In the genomic region with DNA sequence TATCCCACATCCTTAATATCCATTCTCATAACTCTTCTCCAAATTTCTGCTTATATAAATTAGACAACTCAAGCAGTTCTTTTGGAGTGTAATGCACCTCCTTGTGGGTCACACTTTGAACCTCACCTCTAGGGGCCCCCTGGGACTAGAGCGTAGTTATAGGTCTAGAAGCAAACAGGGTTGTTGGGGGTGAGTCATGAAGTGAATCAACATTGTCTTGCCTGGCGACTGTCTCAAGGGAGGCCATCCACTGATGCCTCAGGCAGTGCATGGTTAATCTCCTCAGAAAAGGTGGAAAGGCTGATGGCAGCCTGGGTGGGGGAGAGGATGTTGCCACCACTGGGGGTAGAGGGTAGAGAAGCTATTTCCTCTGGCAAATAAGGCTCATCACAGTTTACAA, we compare ENCODE assay signal across 16 cellular contexts.
DNase-seq lines count a peak whose midpoint lies in the region; ATAC-seq and TF ChIP-seq lines count a peak whose summit lies in the region.
"Had no signal": no experiment of that assay in that cellular context is flagged by ENCODE, and none has a peak within 500 bp of the region (broad histone marks: within the 10 kb centered on the region; RNA-seq: fewer than 3 reads in every experiment).

No MANE protein-coding gene starts in this region.

- H2AK5ac ChIP-seq in H9 (ENCODE audit: insufficient read length, low read length) = no peak overlapping the region

- H3K79me2 ChIP-seq in H9 (ENCODE audit: insufficient read depth, low read length) = no peaks in the 10 kb centered on the region

- no peak overlapping the region; a peak in 1 of 7 replicates for H3K27ac Mint-ChIP-seq in H9
- H3K27ac Mint-ChIP-seq: activated naive CD4-positive, alpha-beta T cell treated with anti-CD3 and anti-CD28 coated beads, Interleukin-2, amount 50 U/mL, for 24 hours had no signal

- H3K9me3 Mint-ChIP-seq in H9 = no peaks in the 10 kb centered on the region
- H3K9me3 Mint-ChIP-seq: activated naive CD4-positive, alpha-beta T cell treated with anti-CD3 and anti-CD28 coated beads, Interleukin-2, amount 50 U/mL, for 24 hours had no signal

- peaks cover 0 to 6% of the 10 kb centered on the region in 2 experiments; a peak in 1 of 4 replicates for H3K4me1 Mint-ChIP-seq in H9
- H3K4me1 Mint-ChIP-seq: activated naive CD4-positive, alpha-beta T cell treated with anti-CD3 and anti-CD28 coated beads, Interleukin-2, amount 50 U/mL, for 24 hours had no signal

- H4K91ac ChIP-seq in H9 (ENCODE audit: insufficient read length, low read depth, low read length) = no peak overlapping the region

- no peak overlapping the region for H2BK5ac ChIP-seq in H9 (ENCODE audit: insufficient read length, low read length)

- H3K4me2 ChIP-seq in H9 (ENCODE audit: insufficient read depth, insufficient read length, low read length) = no peak overlapping the region

- ATAC-seq in GM21423 (IDR thresholded peaks at IDR 0.05; ENCODE audit: unreplicated experiment) (no peak), GM21825 (IDR thresholded peaks at IDR 0.05; ENCODE audit: unreplicated experiment) (no peak)
- ATAC-seq: right cardiac atrium had no signal

- no peak overlapping the region for H2BK12ac ChIP-seq in H9 (ENCODE audit: insufficient read length, low read depth, low read length)

- TF ChIP-seq CTCF in H9 (conservative IDR thresholded peaks at IDR 0.05) (no peak), thyroid gland (IDR thresholded peaks at IDR 0.05) (no peak)

- H3K18ac ChIP-seq in H9 (ENCODE audit: insufficient read length, low read depth, low read length) = no peak overlapping the region

- H3K56ac ChIP-seq in H9 (ENCODE audit: insufficient read length, low read depth, low read length) = no peak overlapping the region

- no peak overlapping the region for H3K14ac ChIP-seq in H9 (ENCODE audit: insufficient read depth, low read length)

- no peaks in the 10 kb centered on the region for H4K20me1 ChIP-seq in H9 (ENCODE audit: control insufficient read depth, insufficient read depth, insufficient read length)

- H3K9me3 ChIP-seq in H9 (ENCODE audit: control insufficient read depth, low read depth, low read length) (no peaks in the 10 kb centered on the region), SJSA1 (replicated peaks) (no peaks in the 10 kb centered on the region), thyroid gland (no peaks in the 10 kb centered on the region)
- H3K9me3 ChIP-seq: upper lobe of left lung had no signal

- DNase-seq in COLO668 (lab: John Stamatoyannopoulos, UW; ENCODE audit: unreplicated experiment) = peak; percentile 12
- DNase-seq in H9 = peak; percentile 31
- DNase-seq in SJSA1 (ENCODE audit: low read depth in 1 of 2, low spot score in 2 of 2) = peak; percentile 4 to 49
- peak; percentile 39 for DNase-seq in glomerular visceral epithelial cell (ENCODE audit: extremely low spot score)
- DNase-seq in thyroid gland = no peak
- no peak for DNase-seq in D341Med (ENCODE audit: low spot score)
- DNase-seq: activated CD4-positive, alpha-beta T cell treated with anti-CD3 and anti-CD28 coated beads for 4 hours; COR-L47; hypothalamus; KG1; right cardiac atrium; SHP77 treated with DMSO at 0.1 percent for 48 hours; upper lobe of left lung had no signal

- no peak overlapping the region for H3T11ph ChIP-seq in H9 (ENCODE audit: low read length)

- H2BK15ac ChIP-seq in H9 (ENCODE audit: low read depth, low read length) = no peak overlapping the region

- WGBS in H9 (ENCODE audit: extremely low coverage, insufficient read length, low lambda C conversion rate) = no CpG with 5 or more reads among the region's 2 CpGs
- WGBS in thyroid gland, 2 donors = 89 to 98% methylated on average over 2 of the region's 2 CpGs

- no peaks in the 10 kb centered on the region for H3K27me3 Mint-ChIP-seq in H9 (ENCODE audit: low read depth)
- H3K27me3 Mint-ChIP-seq: activated naive CD4-positive, alpha-beta T cell treated with anti-CD3 and anti-CD28 coated beads, Interleukin-2, amount 50 U/mL, for 24 hours had no signal

- intact Hi-C loops in thyroid gland (cut with DNase I) = no loop called here

- no peak overlapping the region for H3K4me3 Mint-ChIP-seq in H9
- H3K4me3 Mint-ChIP-seq: activated naive CD4-positive, alpha-beta T cell treated with anti-CD3 and anti-CD28 coated beads, Interleukin-2, amount 50 U/mL, for 24 hours had no signal

- H4K8ac ChIP-seq in H9 (replicated peaks; ENCODE audit: insufficient read length, low read depth, low read length) = no peak overlapping the region

- H3K4me1 ChIP-seq in H9 (ENCODE audit: insufficient read depth, low read length) = no peaks in the 10 kb centered on the region
- H3K4me1 ChIP-seq in SJSA1 (replicated peaks) = peaks cover 4% of the 10 kb centered on the region; the same call in 1 of the 2 replicates
- peaks cover 0 to 9% of the 10 kb centered on the region in 2 donors for H3K4me1 ChIP-seq in thyroid gland
- H3K4me1 ChIP-seq: upper lobe of left lung had no signal

- H3K23me2 ChIP-seq in H9 (ENCODE audit: insufficient read length, low read depth, low read length, poor library complexity, severe bottlenecking) = no peaks in the 10 kb centered on the region

- H3K23ac ChIP-seq in H9 (ENCODE audit: insufficient read length, low read depth, low read length) = no peak overlapping the region

- H4K5ac ChIP-seq in H9 (ENCODE audit: insufficient read length, low read depth, low read length) = no peak overlapping the region

- no peaks in the 10 kb centered on the region for H3K36me3 Mint-ChIP-seq in H9 (ENCODE audit: insufficient read depth in 1 of 3, low read depth in 3 of 3)
- H3K36me3 Mint-ChIP-seq: activated naive CD4-positive, alpha-beta T cell treated with anti-CD3 and anti-CD28 coated beads, Interleukin-2, amount 50 U/mL, for 24 hours had no signal

- H2AFZ ChIP-seq in H9 (ENCODE audit: low read length) = no peak overlapping the region

- H2BK20ac ChIP-seq in H9 (ENCODE audit: low read depth, low read length, poor library complexity, severe bottlenecking) = no peak overlapping the region

- no peak overlapping the region for H2BK120ac ChIP-seq in H9 (ENCODE audit: low read depth, low read length, poor library complexity, severe bottlenecking)

- H3K27ac ChIP-seq in H9 (ENCODE audit: insufficient read length, low read depth, low read length) (no peak overlapping the region), SJSA1 (no peak overlapping the region), thyroid gland (no peak overlapping the region)
- H3K27ac ChIP-seq: upper lobe of left lung had no signal

- no peak for TF ChIP-seq POLR2A in thyroid gland (IDR thresholded peaks at IDR 0.05)

- H3K27me3 ChIP-seq in H9 (ENCODE audit: insufficient read depth, low read length) (no peaks in the 10 kb centered on the region), SJSA1 (replicated peaks) (no peaks in the 10 kb centered on the region), thyroid gland (no peaks in the 10 kb centered on the region)
- H3K27me3 ChIP-seq: upper lobe of left lung had no signal

- H3K9ac ChIP-seq in H9 (ENCODE audit: extremely low read depth, insufficient read length, low read length) = no peak overlapping the region

- no peak overlapping the region for H3K4ac ChIP-seq in H9 (ENCODE audit: low read depth, low read length)

- no peak overlapping the region for H3K4me3 ChIP-seq in SJSA1
- no peak overlapping the region for H3K4me3 ChIP-seq in thyroid gland (replicated peaks in 1 of 3)
- H3K4me3 ChIP-seq: upper lobe of left lung had no signal

- H3K36me3 ChIP-seq in SJSA1 (no peaks in the 10 kb centered on the region), thyroid gland (no peaks in the 10 kb centered on the region)
- H3K36me3 ChIP-seq: upper lobe of left lung had no signal

- no peaks in the 10 kb centered on the region for H3K79me1 ChIP-seq in H9 (ENCODE audit: insufficient read depth, low read depth, low read length, poor library complexity, severe bottlenecking)

Comparison
In these comparisons a context has a peak if more than half of its experiments do, and no peak if none do; other contexts are left out.
1. DNase-seq: peak in COLO668 (single experiment), H9 (single experiment), SJSA1 (2 of 2) and glomerular visceral epithelial cell (single experiment); none in thyroid gland (0 of 2) and D341Med (single experiment).